Comparison of ENCODE assay signal across 18 cellular contexts in genomic region chr13:63481334-63481733, GRCh38.
DNase-seq lines count a peak whose midpoint lies in the region; ATAC-seq, FAIRE-seq and TF ChIP-seq lines count a peak whose summit lies in the region.
"Had no signal": no experiment of that assay in that cellular context is flagged by ENCODE, and none has a peak within 500 bp of the region (broad histone marks: within the 10 kb centered on the region; RNA-seq: fewer than 3 reads in every experiment).

No MANE protein-coding gene starts in this region.

- no peak overlapping the region for H4K91ac ChIP-seq in mesenchymal stem cell (ENCODE audit: low read length)

- H3K4ac ChIP-seq in mesenchymal stem cell (ENCODE audit: low read depth in 1 of 2, low read length in 2 of 2): no peak overlapping the region

- POLR2A ChIA-PET in activated CD8-positive, alpha-beta T cell treated with anti-CD3 and anti-CD28 coated beads for 36 hours (lab: Charles Lee): no interaction called here

- peaks cover 8% of the 10 kb centered on the region for H3K9me3 Mint-ChIP-seq in stimulated activated effector memory CD8-positive, alpha-beta T cell treated with anti-CD3 and anti-CD28 coated beads, Interleukin-12 subunit alpha, Interleukin-12 subunit beta, amount 100 ng/mL, for 72 hours
- peaks cover 9% of the 10 kb centered on the region for H3K9me3 Mint-ChIP-seq in activated CD8-positive, alpha-beta T cell treated with anti-CD3 and anti-CD28 coated beads for 36 hours

- H2AFZ ChIP-seq in mesenchymal stem cell (ENCODE audit: low read depth, low read length): no peak overlapping the region

- H3K27ac Mint-ChIP-seq in stimulated activated effector memory CD8-positive, alpha-beta T cell treated with anti-CD3 and anti-CD28 coated beads, Interleukin-12 subunit alpha, Interleukin-12 subunit beta, amount 100 ng/mL, for 72 hours: no peak overlapping the region
- no peak overlapping the region for H3K27ac Mint-ChIP-seq in activated CD8-positive, alpha-beta T cell treated with anti-CD3 and anti-CD28 coated beads for 36 hours
- H3K27ac Mint-ChIP-seq: activated CD4-positive, alpha-beta T cell treated with anti-CD3 and anti-CD28 coated beads, Interleukin-2, amount 10 ng/mL, durations not matched to agents 7 days and 5 days; activated T-cell treated with anti-CD3 and anti-CD28 coated beads, Interleukin-2, amount 50 U/mL, for 72 hours; stimulated activated memory B cell treated with anti-CD40 and anti-IgM and Interleukin-4, amounts not matched to agents 10 μg/mL and 1 μg/mL and 100 μg/mL, for 72 hours had no signal

- H2BK12ac ChIP-seq in mesenchymal stem cell (ENCODE audit: low read length in 2 of 2): no peak overlapping the region

- H3K4me1 Mint-ChIP-seq in stimulated activated effector memory CD8-positive, alpha-beta T cell treated with anti-CD3 and anti-CD28 coated beads, Interleukin-12 subunit alpha, Interleukin-12 subunit beta, amount 100 ng/mL, for 72 hours: no peaks in the 10 kb centered on the region
- no peaks in the 10 kb centered on the region for H3K4me1 Mint-ChIP-seq in activated CD8-positive, alpha-beta T cell treated with anti-CD3 and anti-CD28 coated beads for 36 hours (ENCODE audit: low read depth)
- H3K4me1 Mint-ChIP-seq: activated CD4-positive, alpha-beta T cell treated with anti-CD3 and anti-CD28 coated beads, Interleukin-2, amount 10 ng/mL, durations not matched to agents 7 days and 5 days; stimulated activated memory B cell treated with anti-CD40 and anti-IgM and Interleukin-4, amounts not matched to agents 10 μg/mL and 1 μg/mL and 100 μg/mL, for 72 hours had no signal

- H3K36me3 ChIP-seq in WERI-Rb-1: no peaks in the 10 kb centered on the region
- H3K36me3 ChIP-seq in mesenchymal stem cell (ENCODE audit: control insufficient read depth in 1 of 2, insufficient read depth in 2 of 2, low read depth in 1 of 2, low read length in 2 of 2): no peaks in the 10 kb centered on the region
- H3K36me3 ChIP-seq in small intestine (ENCODE audit: control insufficient read depth in 2 of 2, insufficient read depth in 2 of 2, low read length in 2 of 2): no peaks in the 10 kb centered on the region
- H3K36me3 ChIP-seq: BLaER1 treated with 17β-estradiol and CSF1 and Interleukin-3, amounts not matched to agents 10 nM and 100 nM; vagina had no signal

- ATAC-seq in GM18502 (IDR thresholded peaks at IDR 0.05; ENCODE audit: poor library complexity, unreplicated experiment): no peak
- ATAC-seq in stimulated activated effector memory CD8-positive, alpha-beta T cell treated with anti-CD3 and anti-CD28 coated beads, Interleukin-12 subunit alpha, Interleukin-12 subunit beta, amount 100 ng/mL, for 72 hours: no peak
- ATAC-seq in activated CD8-positive, alpha-beta T cell treated with anti-CD3 and anti-CD28 coated beads for 36 hours: no peak
- ATAC-seq: activated T-cell treated with anti-CD3 and anti-CD28 coated beads, Interleukin-2, amount 50 U/mL, for 72 hours; stimulated activated memory B cell treated with anti-CD40 and anti-IgM and Interleukin-4, amounts not matched to agents 10 μg/mL and 1 μg/mL and 100 μg/mL, for 72 hours had no signal

- no peaks in the 10 kb centered on the region for H3K9me3 ChIP-seq in WERI-Rb-1 (ENCODE audit: severe bottlenecking)
- H3K9me3 ChIP-seq in mesenchymal stem cell (ENCODE audit: control insufficient read depth, low read length): no peaks in the 10 kb centered on the region
- no peaks in the 10 kb centered on the region for H3K9me3 ChIP-seq in small intestine (ENCODE audit: control insufficient read depth, low read depth)
- H3K9me3 ChIP-seq: BLaER1 treated with 17β-estradiol and CSF1 and Interleukin-3, amounts not matched to agents 10 nM and 100 nM; vagina had no signal

- no peak overlapping the region for H2BK15ac ChIP-seq in mesenchymal stem cell (ENCODE audit: low read depth, poor library complexity, severe bottlenecking)

- FAIRE-seq in D721Med (lab: Jason Lieb, UNC) (peak; percentile 80), small intestine (lab: Jason Lieb, UNC) (no peak)

- H3K4me1 ChIP-seq in mesenchymal stem cell (ENCODE audit: control insufficient read depth, insufficient read depth, low read depth, low read length): no peaks in the 10 kb centered on the region
- no peaks in the 10 kb centered on the region for H3K4me1 ChIP-seq in small intestine (ENCODE audit: control insufficient read depth in 2 of 2, insufficient read depth in 1 of 2, low read depth in 1 of 2, low read length in 1 of 2)
- H3K4me1 ChIP-seq: BLaER1 treated with 17β-estradiol and CSF1 and Interleukin-3, amounts not matched to agents 10 nM and 100 nM; vagina had no signal

- no peaks in the 10 kb centered on the region for H3K27me3 Mint-ChIP-seq in activated CD8-positive, alpha-beta T cell treated with anti-CD3 and anti-CD28 coated beads for 36 hours
- H3K27me3 Mint-ChIP-seq: activated CD4-positive, alpha-beta T cell treated with anti-CD3 and anti-CD28 coated beads, Interleukin-2, amount 10 ng/mL, durations not matched to agents 7 days and 5 days; stimulated activated memory B cell treated with anti-CD40 and anti-IgM and Interleukin-4, amounts not matched to agents 10 μg/mL and 1 μg/mL and 100 μg/mL, for 72 hours had no signal

- H2AK5ac ChIP-seq in mesenchymal stem cell (ENCODE audit: low read length, severe bottlenecking): no peak overlapping the region

- no peak overlapping the region for H3K9ac ChIP-seq in mesenchymal stem cell (ENCODE audit: low read length)
- H3K9ac ChIP-seq: BLaER1 treated with 17β-estradiol and CSF1 and Interleukin-3, amounts not matched to agents 10 nM and 100 nM had no signal

- no peak overlapping the region for H2BK5ac ChIP-seq in mesenchymal stem cell (ENCODE audit: low read depth, low read length, poor library complexity, severe bottlenecking)

- DNase-seq in D721Med (ENCODE audit: insufficient read length, low spot score) (no peak), NCI-H1092 (lab: John Stamatoyannopoulos, UW) (peak; percentile 2), WERI-Rb-1 (peak; percentile 6), mesenchymal stem cell (peak; percentile 18), small intestine (no peak)
- no peak for DNase-seq in stimulated activated effector memory CD8-positive, alpha-beta T cell treated with anti-CD3 and anti-CD28 coated beads, Interleukin-12 subunit alpha, Interleukin-12 subunit beta, amount 100 ng/mL, for 72 hours (ENCODE audit: low spot score in 2 of 2)
- DNase-seq in activated CD8-positive, alpha-beta T cell treated with anti-CD3 and anti-CD28 coated beads for 36 hours: no peak
- DNase-seq: activated CD4-positive, alpha-beta T cell treated with anti-CD3 and anti-CD28 coated beads, Interleukin-2, amount 10 ng/mL, durations not matched to agents 7 days and 5 days; activated T-cell treated with anti-CD3 and anti-CD28 coated beads, Interleukin-2, amount 50 U/mL, for 72 hours; amniotic stem cell; DND-41; head of caudate nucleus; Kasumi-1; stimulated activated CD4-positive, alpha-beta T cell treated with anti-CD3 and anti-CD28 coated beads, Interleukin-2, amount 100 ng/mL, for 48 hours had no signal

- no peak overlapping the region for H3K23ac ChIP-seq in mesenchymal stem cell (ENCODE audit: low read length in 2 of 2)

- H3K27ac ChIP-seq in WERI-Rb-1: no peak overlapping the region
- no peak overlapping the region for H3K27ac ChIP-seq in mesenchymal stem cell (ENCODE audit: low read length, poor library complexity, severe bottlenecking)
- no peak overlapping the region for H3K27ac ChIP-seq in small intestine (ENCODE audit: low read depth in 1 of 2, low read length in 1 of 2)
- H3K27ac ChIP-seq: BLaER1 treated with 17β-estradiol and CSF1 and Interleukin-3, amounts not matched to agents 10 nM and 100 nM; vagina had no signal

- H3K4me3 ChIP-seq in WERI-Rb-1 (ENCODE audit: low read depth, low read length) (no peak overlapping the region), mesenchymal stem cell (ENCODE audit: insufficient read depth in 1 of 2, low read depth in 1 of 2, low read length in 2 of 2) (no peak overlapping the region), small intestine (ENCODE audit: low read depth in 1 of 2, low read length in 2 of 2) (no peak overlapping the region)
- H3K4me3 ChIP-seq: BLaER1 treated with 17β-estradiol and CSF1 and Interleukin-3, amounts not matched to agents 10 nM and 100 nM; vagina had no signal

- no peak overlapping the region for H2BK120ac ChIP-seq in mesenchymal stem cell (ENCODE audit: low read depth, low read length)

- no peak overlapping the region for H3K4me2 ChIP-seq in mesenchymal stem cell (ENCODE audit: low read length, poor library complexity, severe bottlenecking)
- H3K4me2 ChIP-seq: BLaER1 treated with 17β-estradiol and CSF1 and Interleukin-3, amounts not matched to agents 10 nM and 100 nM had no signal

- H3K36me3 Mint-ChIP-seq in stimulated activated effector memory CD8-positive, alpha-beta T cell treated with anti-CD3 and anti-CD28 coated beads, Interleukin-12 subunit alpha, Interleukin-12 subunit beta, amount 100 ng/mL, for 72 hours: no peaks in the 10 kb centered on the region
- H3K36me3 Mint-ChIP-seq in activated CD8-positive, alpha-beta T cell treated with anti-CD3 and anti-CD28 coated beads for 36 hours (ENCODE audit: low read depth): no peaks in the 10 kb centered on the region
- H3K36me3 Mint-ChIP-seq: stimulated activated memory B cell treated with anti-CD40 and anti-IgM and Interleukin-4, amounts not matched to agents 10 μg/mL and 1 μg/mL and 100 μg/mL, for 72 hours had no signal

- H3K4me3 Mint-ChIP-seq in stimulated activated effector memory CD8-positive, alpha-beta T cell treated with anti-CD3 and anti-CD28 coated beads, Interleukin-12 subunit alpha, Interleukin-12 subunit beta, amount 100 ng/mL, for 72 hours: no peak overlapping the region
- no peak overlapping the region for H3K4me3 Mint-ChIP-seq in activated CD8-positive, alpha-beta T cell treated with anti-CD3 and anti-CD28 coated beads for 36 hours
- H3K4me3 Mint-ChIP-seq: activated CD4-positive, alpha-beta T cell treated with anti-CD3 and anti-CD28 coated beads, Interleukin-2, amount 10 ng/mL, durations not matched to agents 7 days and 5 days; activated T-cell treated with anti-CD3 and anti-CD28 coated beads, Interleukin-2, amount 50 U/mL, for 72 hours; stimulated activated memory B cell treated with anti-CD40 and anti-IgM and Interleukin-4, amounts not matched to agents 10 μg/mL and 1 μg/mL and 100 μg/mL, for 72 hours had no signal

- CTCF ChIA-PET in activated CD8-positive, alpha-beta T cell treated with anti-CD3 and anti-CD28 coated beads for 36 hours (lab: Charles Lee): no interaction called here

- no peak overlapping the region for H4K8ac ChIP-seq in mesenchymal stem cell (ENCODE audit: low read length)

- intact Hi-C loops in activated CD8-positive, alpha-beta T cell treated with anti-CD3 and anti-CD28 coated beads for 36 hours (cut with micrococcal nuclease): no loop called here

- H3K18ac ChIP-seq in mesenchymal stem cell (ENCODE audit: low read depth in 1 of 2, low read length in 2 of 2): no peak overlapping the region

- no peak overlapping the region for H3K14ac ChIP-seq in mesenchymal stem cell (ENCODE audit: low read length in 2 of 2)

- TF ChIP-seq CTCF in D721Med (IDR thresholded peaks at IDR 0.05; ENCODE audit: insufficient read depth, missing control alignments) (no peak), WERI-Rb-1 (IDR thresholded peaks at IDR 0.05; ENCODE audit: low read depth, low read length) (no peak)
- TF ChIP-seq CTCF in activated CD8-positive, alpha-beta T cell treated with anti-CD3 and anti-CD28 coated beads for 36 hours (IDR thresholded peaks at IDR 0.05): no peak

- H3K27me3 ChIP-seq in WERI-Rb-1 (ENCODE audit: insufficient read depth, low read depth, severe bottlenecking) (no peaks in the 10 kb centered on the region), mesenchymal stem cell (ENCODE audit: control insufficient read depth in 1 of 2, insufficient read depth in 1 of 2, low read length in 2 of 2) (no peaks in the 10 kb centered on the region), small intestine (ENCODE audit: control insufficient read depth in 2 of 2, insufficient read depth in 2 of 2, low read length in 2 of 2) (no peaks in the 10 kb centered on the region)
- H3K27me3 ChIP-seq: BLaER1 treated with 17β-estradiol and CSF1 and Interleukin-3, amounts not matched to agents 10 nM and 100 nM; vagina had no signal

- H3K79me1 ChIP-seq in mesenchymal stem cell (replicated peaks; ENCODE audit: low read length, poor library complexity, severe bottlenecking): no peaks in the 10 kb centered on the region

Comparison
In these comparisons a context has a peak if more than half of its experiments do, and no peak if none do; other contexts are left out.
1. DNase-seq: peak in NCI-H1092 (single experiment), WERI-Rb-1 (single experiment) and mesenchymal stem cell (single experiment); none in D721Med (single experiment), small intestine (single experiment), stimulated activated effector memory CD8-positive, alpha-beta T cell treated with anti-CD3 and anti-CD28 coated beads, Interleukin-12 subunit alpha, Interleukin-12 subunit beta, amount 100 ng/mL, for 72 hours (0 of 2) and activated CD8-positive, alpha-beta T cell treated with anti-CD3 and anti-CD28 coated beads for 36 hours (single experiment).